Comparison of ENCODE assay signal across 1 cellular context in the genomic region with DNA sequence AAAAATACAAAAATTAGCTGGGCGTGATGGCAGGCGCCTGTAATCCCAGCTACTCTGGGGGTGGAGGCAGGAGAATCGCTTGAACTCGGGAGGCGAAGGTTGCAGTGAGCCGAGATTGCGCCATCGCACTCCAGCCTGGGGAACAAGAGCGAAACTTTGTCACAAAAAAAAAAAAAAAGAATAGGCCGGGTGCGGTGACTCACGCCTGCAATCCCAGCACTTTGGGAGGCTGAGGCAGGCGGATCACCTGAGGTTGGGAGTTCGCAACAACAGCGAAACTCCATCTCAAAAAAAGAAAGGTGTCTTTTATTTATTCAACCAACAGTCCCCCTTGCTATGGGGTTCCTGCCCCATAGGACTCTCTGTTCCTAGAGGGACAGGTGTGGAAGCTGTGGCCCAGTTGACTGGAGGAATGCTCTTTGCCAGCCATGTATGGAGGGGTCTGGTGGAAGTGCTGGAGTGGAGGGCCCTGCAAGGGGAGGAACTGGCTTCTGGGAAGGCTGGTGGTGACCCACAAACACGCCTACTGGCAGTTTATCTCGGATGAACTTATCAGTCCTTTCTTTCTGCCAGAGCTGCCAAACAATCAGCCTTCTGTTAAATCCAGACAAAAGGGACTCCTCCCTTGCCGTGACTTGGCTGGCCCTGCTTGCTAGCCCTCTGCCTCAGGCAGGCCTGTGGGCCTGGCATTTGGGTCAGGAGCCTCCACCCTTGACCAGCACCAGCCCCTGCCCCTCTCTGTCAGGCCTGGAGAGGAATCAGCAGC.
TF ChIP-seq lines count a peak whose summit lies in the region.

No MANE protein-coding gene starts in this region.

TF ChIP-seq in HepG2, 621 proteins besides CTCF, POLR2A, EP300 and RAD21 (continued from another document and continues in another):
- TF ChIP-seq, protein P1, sequence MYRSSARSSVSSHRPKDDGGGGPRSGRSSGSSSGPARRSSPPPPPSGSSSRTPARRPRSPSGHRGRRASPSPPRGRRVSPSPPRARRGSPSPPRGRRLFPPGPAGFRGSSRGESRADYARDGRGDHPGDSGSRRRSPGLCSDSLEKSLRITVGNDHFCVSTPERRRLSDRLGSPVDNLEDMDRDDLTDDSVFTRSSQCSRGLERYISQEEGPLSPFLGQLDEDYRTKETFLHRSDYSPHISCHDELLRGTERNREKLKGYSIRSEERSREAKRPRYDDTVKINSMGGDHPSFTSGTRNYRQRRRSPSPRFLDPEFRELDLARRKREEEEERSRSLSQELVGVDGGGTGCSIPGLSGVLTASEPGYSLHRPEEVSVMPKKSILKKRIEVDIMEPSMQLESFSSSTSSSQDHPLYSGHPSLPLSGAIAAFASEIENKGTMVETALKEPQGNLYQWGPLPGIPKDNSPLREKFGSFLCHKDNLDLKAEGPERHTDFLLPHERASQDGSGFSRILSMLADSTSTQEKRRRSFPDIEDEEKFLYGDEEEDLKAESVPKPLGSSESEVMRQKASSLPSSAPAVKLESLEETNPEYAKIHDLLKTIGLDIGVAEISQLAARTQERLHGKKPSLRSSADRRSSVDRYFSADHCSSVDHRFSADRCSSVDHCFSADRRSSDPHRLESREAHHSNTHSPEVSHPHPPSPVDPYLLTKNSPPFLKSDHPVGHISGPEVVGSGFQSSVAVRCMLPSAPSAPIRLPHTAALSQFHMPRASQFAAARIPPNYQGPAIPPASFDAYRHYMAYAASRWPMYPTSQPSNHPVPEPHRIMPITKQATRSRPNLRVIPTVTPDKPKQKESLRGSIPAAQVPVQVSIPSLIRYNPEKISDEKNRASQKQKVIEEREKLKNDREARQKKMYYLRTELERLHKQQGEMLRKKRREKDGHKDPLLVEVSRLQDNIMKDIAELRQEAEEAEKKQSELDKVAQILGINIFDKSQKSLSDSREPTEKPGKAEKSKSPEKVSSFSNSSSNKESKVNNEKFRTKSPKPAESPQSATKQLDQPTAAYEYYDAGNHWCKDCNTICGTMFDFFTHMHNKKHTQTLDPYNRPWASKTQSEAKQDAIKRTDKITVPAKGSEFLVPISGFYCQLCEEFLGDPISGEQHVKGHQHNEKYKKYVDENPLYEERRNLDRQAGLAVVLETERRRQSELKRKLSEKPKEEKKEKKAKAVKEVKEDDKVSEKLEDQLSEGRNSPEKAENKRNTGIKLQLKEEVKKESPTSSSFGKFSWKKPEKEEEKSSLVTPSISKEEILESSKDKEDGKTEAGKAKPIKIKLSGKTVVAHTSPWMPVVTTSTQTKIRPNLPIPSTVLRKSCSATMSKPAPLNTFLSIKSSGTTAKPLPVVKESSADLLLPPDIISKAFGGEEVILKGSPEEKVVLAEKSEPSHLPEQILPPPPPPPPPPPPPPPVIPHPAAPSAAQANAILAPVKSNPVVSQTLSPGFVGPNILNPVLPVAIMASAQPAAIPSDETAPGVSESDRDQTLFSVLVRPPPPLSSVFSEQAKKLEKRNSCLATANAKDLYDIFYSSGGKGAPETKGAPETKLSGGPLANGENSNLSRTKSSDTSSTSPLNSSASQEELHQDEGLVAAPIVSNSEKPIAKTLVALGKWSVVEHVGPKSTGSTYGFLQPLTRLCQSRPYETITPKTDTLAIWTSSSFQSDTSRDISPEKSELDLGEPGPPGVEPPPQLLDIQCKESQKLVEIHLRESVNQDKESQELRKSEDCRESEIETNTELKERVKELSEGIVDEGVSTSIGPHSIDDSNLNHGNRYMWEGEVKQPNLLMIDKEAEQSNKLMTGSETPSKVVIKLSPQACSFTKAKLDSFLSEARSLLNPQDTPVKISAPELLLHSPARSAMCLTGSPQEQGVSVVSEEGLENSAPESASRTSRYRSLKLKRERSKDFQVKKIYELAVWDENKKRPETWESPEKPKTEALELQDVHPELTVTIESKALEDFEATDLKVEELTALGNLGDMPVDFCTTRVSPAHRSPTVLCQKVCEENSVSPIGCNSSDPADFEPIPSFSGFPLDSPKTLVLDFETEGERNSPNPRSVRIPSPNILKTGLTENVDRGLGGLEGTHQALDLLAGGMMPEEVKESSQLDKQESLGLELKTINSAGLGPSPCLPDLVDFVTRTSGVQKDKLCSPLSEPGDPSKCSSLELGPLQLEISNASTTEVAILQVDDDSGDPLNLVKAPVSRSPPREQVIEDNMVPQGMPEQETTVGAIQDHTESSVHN (CRISPR knock-in tag; IDR thresholded peaks at IDR 0.05) = no peak
- TF ChIP-seq ARHGAP35 (CRISPR knock-in tag; IDR thresholded peaks at IDR 0.05; ENCODE audit: borderline replicate concordance) (no peak), TMF1 (CRISPR knock-in tag; IDR thresholded peaks at IDR 0.05; ENCODE audit: low read depth) (no peak), ADNP (CRISPR knock-in tag; IDR thresholded peaks at IDR 0.05) (no peak), ZNF138 (CRISPR knock-in tag; IDR thresholded peaks at IDR 0.05; ENCODE audit: low read depth) (no peak), ETV5 (CRISPR knock-in tag; IDR thresholded peaks at IDR 0.05; ENCODE audit: borderline replicate concordance) (no peak), ZNF329 (CRISPR knock-in tag; IDR thresholded peaks at IDR 0.05; ENCODE audit: low read depth) (no peak), NAIF1 (CRISPR knock-in tag; IDR thresholded peaks at IDR 0.05; ENCODE audit: borderline replicate concordance) (no peak), CBFB (CRISPR knock-in tag; IDR thresholded peaks at IDR 0.05) (0 out of 2 replicates have a peak, but pooled peaks have one; percentile 65), ZNF703 (CRISPR knock-in tag; IDR thresholded peaks at IDR 0.05; ENCODE audit: borderline replicate concordance) (no peak), ZBTB8A (CRISPR knock-in tag; IDR thresholded peaks at IDR 0.05; ENCODE audit: borderline replicate concordance, low read depth) (no peak), SRF (IDR thresholded peaks at IDR 0.05; ENCODE audit: low read depth, low read length) (no peak), ZBTB7A (CRISPR knock-in tag; IDR thresholded peaks at IDR 0.05) (no peak), POLR2AphosphoS2 (IDR thresholded peaks at IDR 0.05; ENCODE audit: low read depth, low read length) (no peak), NR2F1 (CRISPR knock-in tag; IDR thresholded peaks at IDR 0.05) (no peak), ZSCAN30 (CRISPR knock-in tag; IDR thresholded peaks at IDR 0.05) (no peak), FOXA3 (CRISPR knock-in tag; IDR thresholded peaks at IDR 0.05) (peak; percentile 16; the same call in 1 of the 2 replicates), NFE2L2 (IDR thresholded peaks at IDR 0.05; ENCODE audit: low read length) (no peak), ZNF24 (IDR thresholded peaks at IDR 0.05) (no peak), ZNF136 (CRISPR knock-in tag; IDR thresholded peaks at IDR 0.05; ENCODE audit: low read depth) (0 out of 2 replicates have a peak, but pooled peaks have one; percentile 32), ATM (IDR thresholded peaks at IDR 0.05; ENCODE audit: borderline replicate concordance) (no peak), RFXAP (CRISPR knock-in tag; IDR thresholded peaks at IDR 0.05; ENCODE audit: borderline replicate concordance) (no peak), WIZ (CRISPR knock-in tag; IDR thresholded peaks at IDR 0.05) (no peak)
- TF ChIP-seq, protein P2, sequence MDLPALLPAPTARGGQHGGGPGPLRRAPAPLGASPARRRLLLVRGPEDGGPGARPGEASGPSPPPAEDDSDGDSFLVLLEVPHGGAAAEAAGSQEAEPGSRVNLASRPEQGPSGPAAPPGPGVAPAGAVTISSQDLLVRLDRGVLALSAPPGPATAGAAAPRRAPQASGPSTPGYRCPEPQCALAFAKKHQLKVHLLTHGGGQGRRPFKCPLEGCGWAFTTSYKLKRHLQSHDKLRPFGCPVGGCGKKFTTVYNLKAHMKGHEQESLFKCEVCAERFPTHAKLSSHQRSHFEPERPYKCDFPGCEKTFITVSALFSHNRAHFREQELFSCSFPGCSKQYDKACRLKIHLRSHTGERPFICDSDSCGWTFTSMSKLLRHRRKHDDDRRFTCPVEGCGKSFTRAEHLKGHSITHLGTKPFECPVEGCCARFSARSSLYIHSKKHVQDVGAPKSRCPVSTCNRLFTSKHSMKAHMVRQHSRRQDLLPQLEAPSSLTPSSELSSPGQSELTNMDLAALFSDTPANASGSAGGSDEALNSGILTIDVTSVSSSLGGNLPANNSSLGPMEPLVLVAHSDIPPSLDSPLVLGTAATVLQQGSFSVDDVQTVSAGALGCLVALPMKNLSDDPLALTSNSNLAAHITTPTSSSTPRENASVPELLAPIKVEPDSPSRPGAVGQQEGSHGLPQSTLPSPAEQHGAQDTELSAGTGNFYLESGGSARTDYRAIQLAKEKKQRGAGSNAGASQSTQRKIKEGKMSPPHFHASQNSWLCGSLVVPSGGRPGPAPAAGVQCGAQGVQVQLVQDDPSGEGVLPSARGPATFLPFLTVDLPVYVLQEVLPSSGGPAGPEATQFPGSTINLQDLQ (CRISPR knock-in tag; IDR thresholded peaks at IDR 0.05) = no peak
- TF ChIP-seq, protein P3, sequence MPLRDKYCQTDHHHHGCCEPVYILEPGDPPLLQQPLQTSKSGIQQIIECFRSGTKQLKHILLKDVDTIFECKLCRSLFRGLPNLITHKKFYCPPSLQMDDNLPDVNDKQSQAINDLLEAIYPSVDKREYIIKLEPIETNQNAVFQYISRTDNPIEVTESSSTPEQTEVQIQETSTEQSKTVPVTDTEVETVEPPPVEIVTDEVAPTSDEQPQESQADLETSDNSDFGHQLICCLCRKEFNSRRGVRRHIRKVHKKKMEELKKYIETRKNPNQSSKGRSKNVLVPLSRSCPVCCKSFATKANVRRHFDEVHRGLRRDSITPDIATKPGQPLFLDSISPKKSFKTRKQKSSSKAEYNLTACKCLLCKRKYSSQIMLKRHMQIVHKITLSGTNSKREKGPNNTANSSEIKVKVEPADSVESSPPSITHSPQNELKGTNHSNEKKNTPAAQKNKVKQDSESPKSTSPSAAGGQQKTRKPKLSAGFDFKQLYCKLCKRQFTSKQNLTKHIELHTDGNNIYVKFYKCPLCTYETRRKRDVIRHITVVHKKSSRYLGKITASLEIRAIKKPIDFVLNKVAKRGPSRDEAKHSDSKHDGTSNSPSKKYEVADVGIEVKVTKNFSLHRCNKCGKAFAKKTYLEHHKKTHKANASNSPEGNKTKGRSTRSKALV (CRISPR knock-in tag; IDR thresholded peaks at IDR 0.05) = no peak
- TF ChIP-seq, protein P4, sequence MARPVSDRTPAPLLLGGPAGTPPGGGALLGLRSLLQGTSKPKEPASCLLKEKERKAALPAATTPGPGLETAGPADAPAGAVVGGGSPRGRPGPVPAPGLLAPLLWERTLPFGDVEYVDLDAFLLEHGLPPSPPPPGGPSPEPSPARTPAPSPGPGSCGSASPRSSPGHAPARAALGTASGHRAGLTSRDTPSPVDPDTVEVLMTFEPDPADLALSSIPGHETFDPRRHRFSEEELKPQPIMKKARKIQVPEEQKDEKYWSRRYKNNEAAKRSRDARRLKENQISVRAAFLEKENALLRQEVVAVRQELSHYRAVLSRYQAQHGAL (CRISPR knock-in tag; IDR thresholded peaks at IDR 0.05; ENCODE audit: not compliant biosample characterization) = no peak
- TF ChIP-seq, protein P5, sequence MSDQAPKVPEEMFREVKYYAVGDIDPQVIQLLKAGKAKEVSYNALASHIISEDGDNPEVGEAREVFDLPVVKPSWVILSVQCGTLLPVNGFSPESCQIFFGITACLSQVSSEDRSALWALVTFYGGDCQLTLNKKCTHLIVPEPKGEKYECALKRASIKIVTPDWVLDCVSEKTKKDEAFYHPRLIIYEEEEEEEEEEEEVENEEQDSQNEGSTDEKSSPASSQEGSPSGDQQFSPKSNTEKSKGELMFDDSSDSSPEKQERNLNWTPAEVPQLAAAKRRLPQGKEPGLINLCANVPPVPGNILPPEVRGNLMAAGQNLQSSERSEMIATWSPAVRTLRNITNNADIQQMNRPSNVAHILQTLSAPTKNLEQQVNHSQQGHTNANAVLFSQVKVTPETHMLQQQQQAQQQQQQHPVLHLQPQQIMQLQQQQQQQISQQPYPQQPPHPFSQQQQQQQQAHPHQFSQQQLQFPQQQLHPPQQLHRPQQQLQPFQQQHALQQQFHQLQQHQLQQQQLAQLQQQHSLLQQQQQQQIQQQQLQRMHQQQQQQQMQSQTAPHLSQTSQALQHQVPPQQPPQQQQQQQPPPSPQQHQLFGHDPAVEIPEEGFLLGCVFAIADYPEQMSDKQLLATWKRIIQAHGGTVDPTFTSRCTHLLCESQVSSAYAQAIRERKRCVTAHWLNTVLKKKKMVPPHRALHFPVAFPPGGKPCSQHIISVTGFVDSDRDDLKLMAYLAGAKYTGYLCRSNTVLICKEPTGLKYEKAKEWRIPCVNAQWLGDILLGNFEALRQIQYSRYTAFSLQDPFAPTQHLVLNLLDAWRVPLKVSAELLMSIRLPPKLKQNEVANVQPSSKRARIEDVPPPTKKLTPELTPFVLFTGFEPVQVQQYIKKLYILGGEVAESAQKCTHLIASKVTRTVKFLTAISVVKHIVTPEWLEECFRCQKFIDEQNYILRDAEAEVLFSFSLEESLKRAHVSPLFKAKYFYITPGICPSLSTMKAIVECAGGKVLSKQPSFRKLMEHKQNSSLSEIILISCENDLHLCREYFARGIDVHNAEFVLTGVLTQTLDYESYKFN (CRISPR knock-in tag; conservative IDR thresholded peaks at IDR 0.05) = 0 out of 2 replicates have a peak, but pooled peaks have one; percentile 5
- TF ChIP-seq, protein P6, sequence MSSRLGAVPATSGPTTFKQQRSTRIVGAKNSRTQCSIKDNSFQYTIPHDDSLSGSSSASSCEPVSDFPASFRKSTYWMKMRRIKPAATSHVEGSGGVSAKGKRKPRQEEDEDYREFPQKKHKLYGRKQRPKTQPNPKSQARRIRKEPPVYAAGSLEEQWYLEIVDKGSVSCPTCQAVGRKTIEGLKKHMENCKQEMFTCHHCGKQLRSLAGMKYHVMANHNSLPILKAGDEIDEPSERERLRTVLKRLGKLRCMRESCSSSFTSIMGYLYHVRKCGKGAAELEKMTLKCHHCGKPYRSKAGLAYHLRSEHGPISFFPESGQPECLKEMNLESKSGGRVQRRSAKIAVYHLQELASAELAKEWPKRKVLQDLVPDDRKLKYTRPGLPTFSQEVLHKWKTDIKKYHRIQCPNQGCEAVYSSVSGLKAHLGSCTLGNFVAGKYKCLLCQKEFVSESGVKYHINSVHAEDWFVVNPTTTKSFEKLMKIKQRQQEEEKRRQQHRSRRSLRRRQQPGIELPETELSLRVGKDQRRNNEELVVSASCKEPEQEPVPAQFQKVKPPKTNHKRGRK (CRISPR knock-in tag; IDR thresholded peaks at IDR 0.05) = no peak
- TF ChIP-seq, protein P7, sequence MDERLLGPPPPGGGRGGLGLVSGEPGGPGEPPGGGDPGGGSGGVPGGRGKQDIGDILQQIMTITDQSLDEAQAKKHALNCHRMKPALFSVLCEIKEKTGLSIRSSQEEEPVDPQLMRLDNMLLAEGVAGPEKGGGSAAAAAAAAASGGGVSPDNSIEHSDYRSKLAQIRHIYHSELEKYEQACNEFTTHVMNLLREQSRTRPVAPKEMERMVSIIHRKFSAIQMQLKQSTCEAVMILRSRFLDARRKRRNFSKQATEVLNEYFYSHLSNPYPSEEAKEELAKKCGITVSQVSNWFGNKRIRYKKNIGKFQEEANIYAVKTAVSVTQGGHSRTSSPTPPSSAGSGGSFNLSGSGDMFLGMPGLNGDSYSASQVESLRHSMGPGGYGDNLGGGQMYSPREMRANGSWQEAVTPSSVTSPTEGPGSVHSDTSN (CRISPR knock-in tag; IDR thresholded peaks at IDR 0.05) = no peak
